Comparison of ENCODE assay signal across 23 cellular contexts in genomic region chr2:26914286-26914962, GRCh38. TPM values are rescaled to one million over a fixed set of nuclear protein-coding genes. Genes with fewer than 3 reads are reported as not detected.
DNase-seq lines count a peak whose midpoint lies in the region; ATAC-seq and TF ChIP-seq lines count a peak whose summit lies in the region.
"Had no signal": no experiment of that assay in that cellular context is flagged by ENCODE, and none has a peak within 500 bp of the region (broad histone marks: within the 10 kb centered on the region; RNA-seq: fewer than 3 reads in every experiment).

No MANE protein-coding gene starts in this region.

- CTCF ChIA-PET in activated CD8-positive, alpha-beta memory T cell treated with anti-CD3 and anti-CD28 coated beads, Interleukin-2, amount 10 ng/mL, durations not matched to agents 7 days and 5 days (lab: Charles Lee) = interaction anchor here (1.0 to 2.7 kb wide), 3 partner anchors 26 to 68 kb away, joined by 3 to 8 read pairs (median 4); no protein-coding TSS in a partner anchor

- peaks cover 26% of the 10 kb centered on the region for H3K27me3 Mint-ChIP-seq in activated CD8-positive, alpha-beta memory T cell treated with anti-CD3 and anti-CD28 coated beads, Interleukin-2, amount 10 ng/mL, durations not matched to agents 7 days and 5 days
- no peaks in the 10 kb centered on the region for H3K27me3 Mint-ChIP-seq in brain

- H3K4me1 Mint-ChIP-seq in activated CD8-positive, alpha-beta memory T cell treated with anti-CD3 and anti-CD28 coated beads, Interleukin-2, amount 10 ng/mL, durations not matched to agents 7 days and 5 days = no peaks in the 10 kb centered on the region
- peaks cover 14% of the 10 kb centered on the region for H3K4me1 Mint-ChIP-seq in brain
- H3K4me1 Mint-ChIP-seq: activated CD4-positive, alpha-beta T cell treated with anti-CD3 and anti-CD28 coated beads, Interleukin-2, amount 10 ng/mL, durations not matched to agents 24 days and 14 days; central memory CD8-positive, alpha-beta T cell had no signal

- no peak overlapping the region for H3K27ac Mint-ChIP-seq in activated CD8-positive, alpha-beta memory T cell treated with anti-CD3 and anti-CD28 coated beads, Interleukin-2, amount 10 ng/mL, durations not matched to agents 7 days and 5 days
- H3K27ac Mint-ChIP-seq in brain = peak overlapping the region in 1 of 5 experiments; percentile 99
- H3K27ac Mint-ChIP-seq: activated CD4-positive, alpha-beta T cell treated with anti-CD3 and anti-CD28 coated beads, Interleukin-2, amount 10 ng/mL, durations not matched to agents 24 days and 14 days had no signal

- peak in 1 of 2 experiments; percentile 16 for TF ChIP-seq CTCF in brain (conservative IDR thresholded peaks at IDR 0.05)

- H3K9me3 Mint-ChIP-seq in activated CD8-positive, alpha-beta memory T cell treated with anti-CD3 and anti-CD28 coated beads, Interleukin-2, amount 10 ng/mL, durations not matched to agents 7 days and 5 days (ENCODE audit: low read depth) = no peaks in the 10 kb centered on the region
- H3K9me3 Mint-ChIP-seq in brain = peaks cover 0 to 10% (median 6%) of the 10 kb centered on the region in 5 experiments
- H3K9me3 Mint-ChIP-seq: activated CD4-positive, alpha-beta T cell treated with anti-CD3 and anti-CD28 coated beads, Interleukin-2, amount 10 ng/mL, durations not matched to agents 24 days and 14 days; central memory CD8-positive, alpha-beta T cell had no signal

- peak; percentile 30 for DNase-seq in activated CD8-positive, alpha-beta memory T cell treated with anti-CD3 and anti-CD28 coated beads, Interleukin-2, amount 10 ng/mL, durations not matched to agents 7 days and 5 days
- DNase-seq in activated CD8-positive, alpha-beta memory T cell treated with anti-CD3 and anti-CD28 coated beads, Interleukin-2, amount 50 U/mL, for 4 hours = no peak
- DNase-seq in ureter (ENCODE audit: low spot score) (peak; percentile 23), middle frontal gyrus (ENCODE audit: extremely low spot score, low spot score) (no peak)
- DNase-seq in activated CD4-positive, alpha-beta T cell treated with anti-CD3 and anti-CD28 coated beads for 1 hour = no peak
- DNase-seq: activated CD4-positive, alpha-beta T cell treated with anti-CD3 and anti-CD28 coated beads, Interleukin-2, amount 10 ng/mL, durations not matched to agents 24 days and 14 days; activated gamma-delta T cell treated with Interleukin-2 at 50 U/mL for 16 hours; adrenal gland; effector CD4-positive, alpha-beta T cell; kidney glomerular epithelial cell; NCI-H1105; NCI-H524; OCI-M1; SHP77; stimulated activated CD4-positive, alpha-beta T cell treated with anti-CD3 and anti-CD28 coated beads, Interleukin-4, amount 100 ng/mL, for 4 hours; stomach; SW 1271; upper lobe of right lung had no signal

- H3K4me1 ChIP-seq in mesodermal cell (ENCODE audit: control insufficient read depth, insufficient read depth, low read length, poor library complexity, severe bottlenecking) = peaks cover 20% of the 10 kb centered on the region
- H3K4me1 ChIP-seq: adrenal gland, BLaER1, stomach, upper lobe of right lung had no signal

- 43 to 55% methylated on average over 5 of the region's 5 CpGs for WGBS in mesodermal cell (ENCODE audit: insufficient coverage in 2 of 2), 2 experiments

- H3K27ac ChIP-seq in mesodermal cell (ENCODE audit: low read depth, low read length, severe bottlenecking) = peak overlapping the region; percentile 26
- H3K27ac ChIP-seq: adrenal gland, BLaER1, stomach, upper lobe of right lung had no signal

- no peak overlapping the region for H3K4me3 ChIP-seq in mesodermal cell (ENCODE audit: extremely low read depth, insufficient read depth, low read length, poor library complexity, severe bottlenecking)
- H3K4me3 ChIP-seq: adrenal gland, BLaER1, stomach, upper lobe of right lung had no signal

- H3K9me3 ChIP-seq in mesodermal cell (ENCODE audit: control insufficient read depth, low read length) = no peaks in the 10 kb centered on the region
- H3K9me3 ChIP-seq: adrenal gland, stomach, upper lobe of right lung had no signal

- H3K36me3 ChIP-seq in mesodermal cell (ENCODE audit: control insufficient read depth, insufficient read depth, low read length) = no peaks in the 10 kb centered on the region
- H3K36me3 ChIP-seq: adrenal gland, BLaER1, stomach, upper lobe of right lung had no signal

- no peaks in the 10 kb centered on the region for H3K36me3 Mint-ChIP-seq in activated CD8-positive, alpha-beta memory T cell treated with anti-CD3 and anti-CD28 coated beads, Interleukin-2, amount 10 ng/mL, durations not matched to agents 7 days and 5 days
- H3K36me3 Mint-ChIP-seq in brain = peaks cover 18% of the 10 kb centered on the region

- no peak for ATAC-seq in activated CD8-positive, alpha-beta memory T cell treated with anti-CD3 and anti-CD28 coated beads, Interleukin-2, amount 10 ng/mL, durations not matched to agents 7 days and 5 days
- ATAC-seq in GM21619 (IDR thresholded peaks at IDR 0.05; ENCODE audit: unreplicated experiment) = no peak
- ATAC-seq: upper lobe of right lung had no signal

- H3K4me3 Mint-ChIP-seq in activated CD8-positive, alpha-beta memory T cell treated with anti-CD3 and anti-CD28 coated beads, Interleukin-2, amount 10 ng/mL, durations not matched to agents 7 days and 5 days = no peak overlapping the region
- peak overlapping the region in 4 of 5 experiments; percentile 20 to 83 (median 55) for H3K4me3 Mint-ChIP-seq in brain
- H3K4me3 Mint-ChIP-seq: activated CD4-positive, alpha-beta T cell treated with anti-CD3 and anti-CD28 coated beads, Interleukin-2, amount 10 ng/mL, durations not matched to agents 24 days and 14 days; central memory CD8-positive, alpha-beta T cell had no signal

RNA-seq across cellular contexts. Expression of gene MAPRE3, which starts 56.0 kb away (rescaled TPM):
- total RNA-seq in activated CD8-positive, alpha-beta memory T cell treated with anti-CD3 and anti-CD28 coated beads, Interleukin-2, amount 10 ng/mL, durations not matched to agents 7 days and 5 days = 1 to 10 TPM in 1 of 2 experiments, under 1 TPM in 1; 0.91 to 1.3 TPM
- 130 TPM for polyA plus RNA-seq in brain (ENCODE audit: insufficient read depth, low read depth, low replicate concordance)
- 22.7 TPM for polyA plus RNA-seq in mesodermal cell (2013, experiment 1 of 2)
- 21.4 TPM for polyA plus RNA-seq in mesodermal cell (2013, experiment 2 of 2)
- 29.4 TPM for total RNA-seq in ureter

Comparison
In these comparisons a context has a peak if more than half of its experiments do, and no peak if none do; other contexts are left out.
1. DNase-seq: peak in activated CD8-positive, alpha-beta memory T cell treated with anti-CD3 and anti-CD28 coated beads, Interleukin-2, amount 10 ng/mL, durations not matched to agents 7 days and 5 days (single experiment) and ureter (single experiment); none in activated CD8-positive, alpha-beta memory T cell treated with anti-CD3 and anti-CD28 coated beads, Interleukin-2, amount 50 U/mL, for 4 hours (single experiment), activated CD4-positive, alpha-beta T cell treated with anti-CD3 and anti-CD28 coated beads for 1 hour (single experiment) and middle frontal gyrus (single experiment).
2. RNA of gene MAPRE3, which starts 56.0 kb away (total RNA-seq): 29.4 TPM in ureter (single experiment); 0.91 to 1.3 TPM in activated CD8-positive, alpha-beta memory T cell treated with anti-CD3 and anti-CD28 coated beads, Interleukin-2, amount 10 ng/mL, durations not matched to agents 7 days and 5 days; every median in the first group is over 10 times any median in the second.